Comparison of ENCODE assay signal across 27 cellular contexts in the genomic region with DNA sequence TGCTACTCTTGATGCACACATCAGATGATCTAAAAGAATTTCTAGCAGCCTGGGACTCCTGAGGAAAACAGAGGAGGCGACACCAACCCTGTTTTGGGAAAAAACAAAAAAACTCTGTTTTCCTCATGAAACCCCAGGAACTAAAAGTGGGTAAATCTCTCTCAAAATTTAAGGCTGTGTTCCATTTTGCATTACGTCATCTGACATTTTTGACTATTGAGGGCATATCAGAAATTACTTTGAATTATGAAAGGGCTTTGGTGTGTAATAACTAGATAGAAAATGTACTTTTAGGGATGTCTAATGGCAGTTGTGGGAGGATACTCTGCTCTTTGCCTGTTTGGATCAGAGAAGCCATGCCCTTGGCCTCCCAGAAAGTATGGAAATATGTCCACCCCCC.
"Had no signal": no experiment of that assay in that cellular context is flagged by ENCODE, and none has a peak within 500 bp of the region (broad histone marks: within the 10 kb centered on the region; RNA-seq: fewer than 3 reads in every experiment).

No MANE protein-coding gene starts in this region.

- H3K4me1 ChIP-seq: parathyroid adenoma, psoas muscle, spleen, suprapubic skin, testis, tibial artery, transverse colon, upper lobe of right lung, uterus had no signal

- H3K9ac ChIP-seq: neural progenitor cell, parathyroid adenoma had no signal

- H2AFZ ChIP-seq: neural progenitor cell, parathyroid adenoma had no signal

- H3K4me3 ChIP-seq: neural progenitor cell, ovary, psoas muscle, skin epidermis, smooth muscle cell, spleen, suprapubic skin, tibial artery, transverse colon, upper lobe of right lung, uterus had no signal

- H3K36me3 ChIP-seq: neural progenitor cell, ovary, spleen, suprapubic skin, tibial artery, transverse colon, upper lobe of right lung, uterus had no signal

- ATAC-seq: natural killer cell; psoas muscle; right cardiac atrium; sciatic nerve; stimulated activated memory B cell treated with anti-CD40 and anti-IgM and Interleukin-4, amounts not matched to agents 10 μg/mL and 1 μg/mL and 100 μg/mL, for 72 hours; stimulated activated naive CD8-positive, alpha-beta T cell treated with anti-CD3 and anti-CD28 coated beads, Interleukin-15, amount 100 ng/mL, for 72 hours; stimulated activated naive CD8-positive, alpha-beta T cell treated with anti-CD3 and anti-CD28 coated beads, Interleukin-15, Interleukin-2, amounts not matched to agents 100 U/mL and 50 U/mL, for 24 hours; upper lobe of right lung had no signal

- H3K4me2 ChIP-seq: neural progenitor cell, smooth muscle cell had no signal

- H3K27me3 ChIP-seq: neural progenitor cell, ovary, spleen, suprapubic skin, testis, tibial artery, transverse colon, upper lobe of right lung, uterus had no signal

- DNase-seq: natural killer cell; occipital lobe; ovary; psoas muscle; spleen; stimulated activated CD4-positive, alpha-beta T cell treated with anti-CD3 and anti-CD28 coated beads, Interleukin-12 subunit alpha, Interleukin-12 subunit beta, amount 100 ng/mL, for 4 hours; stimulated activated CD4-positive, alpha-beta T cell treated with anti-CD3 and anti-CD28 coated beads, Interleukin-1b, Interleukin-23, amount 100 ng/mL, for 48 hours; stimulated activated CD4-positive, alpha-beta T cell treated with anti-CD3 and anti-CD28 coated beads, Interleukin-4, amount 100 ng/mL, for 1 hour; stimulated activated CD4-positive, alpha-beta T cell treated with anti-CD3 and anti-CD28 coated beads, Interleukin-4, amount 100 ng/mL, for 4 hours; stimulated activated CD8-positive, alpha-beta memory T cell treated with anti-CD3 and anti-CD28 coated beads, Interleukin-4, amount 100 ng/mL, for 48 hours; stimulated activated naive CD4-positive, alpha-beta T cell; stimulated activated naive CD8-positive, alpha-beta T cell treated with anti-CD3 and anti-CD28 coated beads, Interleukin-15, amount 100 ng/mL, for 72 hours; stimulated activated naive CD8-positive, alpha-beta T cell treated with anti-CD3 and anti-CD28 coated beads, Interleukin-15, Interleukin-2, amounts not matched to agents 100 U/mL and 50 U/mL, for 24 hours; substantia nigra; tibial artery; transverse colon; upper lobe of right lung; uterus had no signal

- H3K79me2 ChIP-seq: parathyroid adenoma had no signal

- H3K27ac ChIP-seq: neural progenitor cell, ovary, parathyroid adenoma, psoas muscle, skin epidermis, spleen, suprapubic skin, testis, tibial artery, transverse colon, upper lobe of right lung, uterus had no signal

- H3K9me3 ChIP-seq: ovary, psoas muscle, suprapubic skin, testis, tibial artery, transverse colon, upper lobe of right lung, uterus had no signal
